Comparison of ENCODE assay signal across 1 cellular context in genomic region chr11:124935548-124936514, GRCh38.
TF ChIP-seq lines count a peak whose summit lies in the region.

A gene with protein sequence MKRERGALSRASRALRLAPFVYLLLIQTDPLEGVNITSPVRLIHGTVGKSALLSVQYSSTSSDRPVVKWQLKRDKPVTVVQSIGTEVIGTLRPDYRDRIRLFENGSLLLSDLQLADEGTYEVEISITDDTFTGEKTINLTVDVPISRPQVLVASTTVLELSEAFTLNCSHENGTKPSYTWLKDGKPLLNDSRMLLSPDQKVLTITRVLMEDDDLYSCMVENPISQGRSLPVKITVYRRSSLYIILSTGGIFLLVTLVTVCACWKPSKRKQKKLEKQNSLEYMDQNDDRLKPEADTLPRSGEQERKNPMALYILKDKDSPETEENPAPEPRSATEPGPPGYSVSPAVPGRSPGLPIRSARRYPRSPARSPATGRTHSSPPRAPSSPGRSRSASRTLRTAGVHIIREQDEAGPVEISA (minus strand): TSS chr11:124936047. CDS start chr11:124936006, 41 bp downstream.

TF ChIP-seq in HepG2, 621 proteins besides CTCF, POLR2A, EP300 and RAD21 (continued from another document and continues in another):
- TF ChIP-seq, protein P1, sequence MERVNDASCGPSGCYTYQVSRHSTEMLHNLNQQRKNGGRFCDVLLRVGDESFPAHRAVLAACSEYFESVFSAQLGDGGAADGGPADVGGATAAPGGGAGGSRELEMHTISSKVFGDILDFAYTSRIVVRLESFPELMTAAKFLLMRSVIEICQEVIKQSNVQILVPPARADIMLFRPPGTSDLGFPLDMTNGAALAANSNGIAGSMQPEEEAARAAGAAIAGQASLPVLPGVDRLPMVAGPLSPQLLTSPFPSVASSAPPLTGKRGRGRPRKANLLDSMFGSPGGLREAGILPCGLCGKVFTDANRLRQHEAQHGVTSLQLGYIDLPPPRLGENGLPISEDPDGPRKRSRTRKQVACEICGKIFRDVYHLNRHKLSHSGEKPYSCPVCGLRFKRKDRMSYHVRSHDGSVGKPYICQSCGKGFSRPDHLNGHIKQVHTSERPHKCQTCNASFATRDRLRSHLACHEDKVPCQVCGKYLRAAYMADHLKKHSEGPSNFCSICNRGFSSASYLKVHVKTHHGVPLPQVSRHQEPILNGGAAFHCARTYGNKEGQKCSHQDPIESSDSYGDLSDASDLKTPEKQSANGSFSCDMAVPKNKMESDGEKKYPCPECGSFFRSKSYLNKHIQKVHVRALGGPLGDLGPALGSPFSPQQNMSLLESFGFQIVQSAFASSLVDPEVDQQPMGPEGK (CRISPR knock-in tag; IDR thresholded peaks at IDR 0.05), result no peak
- TF ChIP-seq SMARCC2 (IDR thresholded peaks at IDR 0.05) (no peak), ZNF205 (CRISPR knock-in tag; IDR thresholded peaks at IDR 0.05) (peak; percentile 30; the same call in 1 of the 2 replicates), TERF1 (CRISPR knock-in tag; IDR thresholded peaks at IDR 0.05) (no peak), PRDM15 (CRISPR knock-in tag; IDR thresholded peaks at IDR 0.05) (no peak), MZF1 (CRISPR knock-in tag; IDR thresholded peaks at IDR 0.05; ENCODE audit: borderline replicate concordance) (no peak), ZNF558 (CRISPR knock-in tag; IDR thresholded peaks at IDR 0.05; ENCODE audit: borderline replicate concordance) (no peak), ZNF772 (CRISPR knock-in tag; IDR thresholded peaks at IDR 0.05) (0 out of 2 replicates have a peak, but pooled peaks have one; percentile 20), FLYWCH1 (CRISPR knock-in tag; IDR thresholded peaks at IDR 0.05) (0 out of 2 replicates have a peak, but pooled peaks have one; percentile 60), KLF11 (CRISPR knock-in tag; IDR thresholded peaks at IDR 0.05) (no peak), ATRX (CRISPR knock-in tag; IDR thresholded peaks at IDR 0.05; ENCODE audit: borderline replicate concordance) (no peak), ZBTB7A (CRISPR knock-in tag; IDR thresholded peaks at IDR 0.05) (no peak), AKNA (CRISPR knock-in tag; IDR thresholded peaks at IDR 0.05; ENCODE audit: borderline replicate concordance) (no peak), TCF7L2 (IDR thresholded peaks at IDR 0.05; ENCODE audit: low read depth, low read length) (no peak), ZBTB4 (CRISPR knock-in tag; IDR thresholded peaks at IDR 0.05; ENCODE audit: borderline replicate concordance) (no peak), ZSCAN21 (CRISPR knock-in tag; IDR thresholded peaks at IDR 0.05; ENCODE audit: borderline replicate concordance) (0 out of 2 replicates have a peak, but pooled peaks have one; percentile 26), BRD4 (CRISPR knock-in tag; IDR thresholded peaks at IDR 0.05) (peak; percentile 68; the same call in 1 of the 2 replicates), ZBTB10 (CRISPR knock-in tag; IDR thresholded peaks at IDR 0.05; ENCODE audit: borderline replicate concordance) (no peak), TBP (CRISPR knock-in tag; IDR thresholded peaks at IDR 0.05) (no peak), IRF9 (CRISPR knock-in tag; IDR thresholded peaks at IDR 0.05; ENCODE audit: borderline replicate concordance) (0 out of 2 replicates have a peak, but pooled peaks have one; percentile 62), ZNF619 (CRISPR knock-in tag; IDR thresholded peaks at IDR 0.05) (0 out of 2 replicates have a peak, but pooled peaks have one; percentile 23), NR1H2 (CRISPR knock-in tag; IDR thresholded peaks at IDR 0.05; ENCODE audit: borderline replicate concordance, low read depth) (no peak), ZNF333 (CRISPR knock-in tag; IDR thresholded peaks at IDR 0.05; ENCODE audit: borderline replicate concordance) (no peak), MEIS1 (CRISPR knock-in tag; IDR thresholded peaks at IDR 0.05; ENCODE audit: borderline replicate concordance) (0 out of 2 replicates have a peak, but pooled peaks have one; percentile 45), BCL6 (CRISPR knock-in tag; IDR thresholded peaks at IDR 0.05) (no peak)
- TF ChIP-seq, protein P2, sequence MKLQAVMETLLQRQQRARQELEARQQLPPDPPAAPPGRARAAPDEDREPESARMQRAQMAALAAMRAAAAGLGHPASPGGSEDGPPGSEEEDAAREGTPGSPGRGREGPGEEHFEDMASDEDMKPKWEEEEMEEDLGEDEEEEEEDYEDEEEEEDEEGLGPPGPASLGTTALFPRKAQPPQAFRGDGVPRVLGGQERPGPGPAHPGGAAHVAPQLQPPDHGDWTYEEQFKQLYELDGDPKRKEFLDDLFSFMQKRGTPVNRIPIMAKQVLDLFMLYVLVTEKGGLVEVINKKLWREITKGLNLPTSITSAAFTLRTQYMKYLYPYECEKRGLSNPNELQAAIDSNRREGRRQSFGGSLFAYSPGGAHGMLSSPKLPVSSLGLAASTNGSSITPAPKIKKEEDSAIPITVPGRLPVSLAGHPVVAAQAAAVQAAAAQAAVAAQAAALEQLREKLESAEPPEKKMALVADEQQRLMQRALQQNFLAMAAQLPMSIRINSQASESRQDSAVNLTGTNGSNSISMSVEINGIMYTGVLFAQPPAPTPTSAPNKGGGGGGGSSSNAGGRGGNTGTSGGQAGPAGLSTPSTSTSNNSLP (IDR thresholded peaks at IDR 0.05; ENCODE audit: low read depth, low read length), result no peak
- TF ChIP-seq, protein P3, sequence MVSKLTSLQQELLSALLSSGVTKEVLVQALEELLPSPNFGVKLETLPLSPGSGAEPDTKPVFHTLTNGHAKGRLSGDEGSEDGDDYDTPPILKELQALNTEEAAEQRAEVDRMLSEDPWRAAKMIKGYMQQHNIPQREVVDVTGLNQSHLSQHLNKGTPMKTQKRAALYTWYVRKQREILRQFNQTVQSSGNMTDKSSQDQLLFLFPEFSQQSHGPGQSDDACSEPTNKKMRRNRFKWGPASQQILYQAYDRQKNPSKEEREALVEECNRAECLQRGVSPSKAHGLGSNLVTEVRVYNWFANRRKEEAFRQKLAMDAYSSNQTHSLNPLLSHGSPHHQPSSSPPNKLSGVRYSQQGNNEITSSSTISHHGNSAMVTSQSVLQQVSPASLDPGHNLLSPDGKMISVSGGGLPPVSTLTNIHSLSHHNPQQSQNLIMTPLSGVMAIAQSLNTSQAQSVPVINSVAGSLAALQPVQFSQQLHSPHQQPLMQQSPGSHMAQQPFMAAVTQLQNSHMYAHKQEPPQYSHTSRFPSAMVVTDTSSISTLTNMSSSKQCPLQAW (CRISPR knock-in tag; IDR thresholded peaks at IDR 0.05), result 0 out of 2 replicates have a peak, but pooled peaks have one; percentile 37
